11 cellular contexts compared by ENCODE assay signal in genomic region chr15:56207711-56208110, GRCh38. TPM values are rescaled to one million over a fixed set of nuclear protein-coding genes. Genes with fewer than 3 reads are reported as not detected.
DNase-seq lines count a peak whose midpoint lies in the region; ATAC-seq, FAIRE-seq and TF ChIP-seq lines count a peak whose summit lies in the region.
"Had no signal": no experiment of that assay in that cellular context is flagged by ENCODE, and none has a peak within 500 bp of the region (broad histone marks: within the 10 kb centered on the region; RNA-seq: fewer than 3 reads in every experiment).

No MANE protein-coding gene starts in this region.

- H3K9ac ChIP-seq in OCI-LY3 (ENCODE audit: low read length) = no peak overlapping the region
- no peak overlapping the region for H3K9ac ChIP-seq in HepG2 (ENCODE audit: insufficient read depth, low read depth, low read length)

- H3K36me3 Mint-ChIP-seq in CD8-positive, alpha-beta T cell = peaks cover 26% of the 10 kb centered on the region
- peaks cover 6 to 9% (median 8%) of the 10 kb centered on the region in 3 donors for H3K36me3 Mint-ChIP-seq in immature natural killer cell

- H3K27me3 Mint-ChIP-seq in CD8-positive, alpha-beta T cell (ENCODE audit: low read depth) = no peaks in the 10 kb centered on the region
- H3K27me3 Mint-ChIP-seq in immature natural killer cell (ENCODE audit: low read depth in 3 of 3) = no peaks in the 10 kb centered on the region

- CTCF ChIA-PET in CD8-positive, alpha-beta T cell (lab: Charles Lee) = interaction anchor here (2.1 kb wide), 1 partner anchor 37 kb away, joined by 7 read pairs; no protein-coding TSS in a partner anchor
- CTCF ChIA-PET in HepG2 (lab: Yijun Ruan, JAX; ENCODE audit: low intra/inter-chr PET ratio, low total read pairs) = no interaction called here

- ATAC-seq in CD8-positive, alpha-beta T cell = peak; percentile 44
- ATAC-seq in GM18909 (IDR thresholded peaks at IDR 0.05; ENCODE audit: poor library complexity, unreplicated experiment) (peak; percentile 37), GM21619 (IDR thresholded peaks at IDR 0.05; ENCODE audit: unreplicated experiment) (no peak), HepG2 (no peak)

- 90% methylated on average over 1 of the region's 1 CpG for WGBS in HepG2 (ENCODE audit: low lambda C conversion rate)

- TF ChIP-seq EP300 in HepG2 (IDR thresholded peaks at IDR 0.05; ENCODE audit: low read depth in 2 of 2, low read length in 2 of 2) (no peak), HepG2 (CRISPR knock-in tag; IDR thresholded peaks at IDR 0.05; ENCODE audit: borderline replicate concordance) (no peak)

- H3K79me2 ChIP-seq in OCI-LY3 (ENCODE audit: low read length) (peaks cover 66% of the 10 kb centered on the region), HepG2 (ENCODE audit: insufficient read depth, low read length) (peaks cover 89% of the 10 kb centered on the region)

- intact Hi-C loops in CD8-positive, alpha-beta T cell (cut with DNase I, micrococcal nuclease) = no loop called here
- intact Hi-C loops in tibial artery (cut with DNase I; ENCODE audit: low total_unique reads) (no loop called here), HepG2 (cut with micrococcal nuclease; ENCODE audit: unreplicated experiment) (no loop called here)

- H3K4me3 ChIP-seq in CD8-positive, alpha-beta T cell (ENCODE audit: low read depth, low read length) = peak overlapping the region; percentile 3
- H3K4me3 ChIP-seq in OCI-LY3 (ENCODE audit: low read length) (no peak overlapping the region), tibial artery (no peak overlapping the region), HepG2 (replicated peaks in 1 of 3; ENCODE audit: insufficient read depth in 1 of 3, low read depth in 2 of 3, low read length in 3 of 3) (no peak overlapping the region)
- H3K4me3 ChIP-seq: esophagus muscularis mucosa had no signal

- FAIRE-seq in HepG2 (lab: Jason Lieb, UNC) = no peak

- in situ Hi-C loops in HepG2 (cut with HindIII; ENCODE audit: extremely low pct_ligation_motif_present, low pct_unique_long_range_greater_than_20kb) = no loop called here

- H3K27ac Mint-ChIP-seq in CD8-positive, alpha-beta T cell = peak overlapping the region; percentile 88
- peak overlapping the region in 5 of 6 donors; percentile 7 to 61 (median 45) for H3K27ac Mint-ChIP-seq in immature natural killer cell

- H3K4me1 ChIP-seq in CD8-positive, alpha-beta T cell (ENCODE audit: insufficient read depth, low read length) = peaks cover 42% of the 10 kb centered on the region
- peaks cover 43% of the 10 kb centered on the region for H3K4me1 ChIP-seq in OCI-LY3 (ENCODE audit: low read length)
- H3K4me1 ChIP-seq in tibial artery = peaks cover 0 to 38% (median 7%) of the 10 kb centered on the region in 4 donors
- H3K4me1 ChIP-seq in HepG2 (ENCODE audit: insufficient read depth, low read length) = peaks cover 32% of the 10 kb centered on the region

- DNase-seq in CD8-positive, alpha-beta T cell = peak in 1 of 7 experiments; percentile 16
- DNase-seq in immature natural killer cell (no peak), AG08396 (ENCODE audit: low spot score) (no peak), tibial artery (no peak), HepG2 (ENCODE audit: low spot score) (no peak)
- DNase-seq: activated effector memory CD4-positive, alpha-beta T cell treated with anti-CD3 and anti-CD28 coated beads, Interleukin-2, amount 50 U/mL, for 16 hours; NCI-H446 treated with DMSO at 0.1 percent for 48 hours had no signal

- peaks cover 84% of the 10 kb centered on the region for H3K4me1 Mint-ChIP-seq in CD8-positive, alpha-beta T cell (ENCODE audit: low read depth)
- peaks cover 73 to 98% of the 10 kb centered on the region in 2 donors for H3K4me1 Mint-ChIP-seq in immature natural killer cell

- POLR2A ChIA-PET in CD8-positive, alpha-beta T cell (lab: Charles Lee) = interaction anchor here (0.6 to 1.1 kb wide), 3 partner anchors 15 to 757 kb away, joined by 3 read pairs; no protein-coding TSS in a partner anchor
- POLR2A ChIA-PET in HepG2 (lab: Yijun Ruan, JAX) = no interaction called here

- H3K4me3 Mint-ChIP-seq in CD8-positive, alpha-beta T cell = peak overlapping the region; percentile 65
- H3K4me3 Mint-ChIP-seq in immature natural killer cell = peak overlapping the region; percentile 1 to 62 (median 27)

- no peak for TF ChIP-seq RAD21 in HepG2 (CRISPR knock-in tag; IDR thresholded peaks at IDR 0.05)

- no peak overlapping the region for H3K27ac ChIP-seq in CD8-positive, alpha-beta T cell (ENCODE audit: low read depth, low read length)
- no peak overlapping the region for H3K27ac ChIP-seq in OCI-LY3 (ENCODE audit: low read length)
- no peak overlapping the region for H3K27ac ChIP-seq in tibial artery
- no peak overlapping the region for H3K27ac ChIP-seq in HepG2 (ENCODE audit: extremely low read length, insufficient read depth, low read length)
- H3K27ac ChIP-seq: esophagus muscularis mucosa had no signal

- BruUV-seq in HepG2 (replicated peaks; lab: Mats Ljungman, UMichigan) = no TSS peak

- H3K9me3 ChIP-seq in CD8-positive, alpha-beta T cell (ENCODE audit: low read length) = no peaks in the 10 kb centered on the region
- H3K9me3 ChIP-seq in OCI-LY3 (ENCODE audit: insufficient read depth, low read length) = no peaks in the 10 kb centered on the region
- no peaks in the 10 kb centered on the region for H3K9me3 ChIP-seq in tibial artery
- H3K9me3 ChIP-seq in HepG2 (ENCODE audit: low read length) = no peaks in the 10 kb centered on the region

- no peaks in the 10 kb centered on the region for H3K36me3 ChIP-seq in CD8-positive, alpha-beta T cell (ENCODE audit: insufficient read depth, low read length)
- peaks cover 12% of the 10 kb centered on the region for H3K36me3 ChIP-seq in OCI-LY3 (replicated peaks; ENCODE audit: low read depth, low read length)
- H3K36me3 ChIP-seq in tibial artery = no peaks in the 10 kb centered on the region
- peaks cover 3 to 12% of the 10 kb centered on the region in 2 experiments; a peak in 4 of 5 replicates for H3K36me3 ChIP-seq in HepG2 (replicated peaks in 1 of 2; ENCODE audit: control insufficient read depth in 1 of 2, insufficient read depth in 2 of 2, low read length in 2 of 2)
- H3K36me3 ChIP-seq: esophagus muscularis mucosa had no signal

- no peak for TF ChIP-seq CTCF in CD8-positive, alpha-beta T cell (IDR thresholded peaks at IDR 0.05)
- TF ChIP-seq CTCF in OCI-LY3 (IDR thresholded peaks at IDR 0.05; ENCODE audit: low read depth, low read length) = no peak
- TF ChIP-seq CTCF in tibial artery (IDR thresholded peaks at IDR 0.05) = no peak
- TF ChIP-seq CTCF in HepG2 (CRISPR knock-in tag; IDR thresholded peaks at IDR 0.05) = no peak

- H3K27me3 ChIP-seq in CD8-positive, alpha-beta T cell (ENCODE audit: insufficient read depth, low read length) = no peaks in the 10 kb centered on the region
- no peaks in the 10 kb centered on the region for H3K27me3 ChIP-seq in OCI-LY3 (ENCODE audit: low read depth, low read length)
- H3K27me3 ChIP-seq in tibial artery = no peaks in the 10 kb centered on the region
- H3K27me3 ChIP-seq in HepG2 (ENCODE audit: control insufficient read depth in 1 of 2, insufficient read depth in 2 of 2, low read length in 2 of 2) = no peaks in the 10 kb centered on the region
- H3K27me3 ChIP-seq: esophagus muscularis mucosa had no signal

- H3K9me3 Mint-ChIP-seq in CD8-positive, alpha-beta T cell = peaks cover 22% of the 10 kb centered on the region
- no peaks in the 10 kb centered on the region for H3K9me3 Mint-ChIP-seq in immature natural killer cell

- peaks cover 74% of the 10 kb centered on the region for H4K20me1 ChIP-seq in OCI-LY3 (ENCODE audit: insufficient read depth, low read length)
- no peaks in the 10 kb centered on the region; the same call in 1 of the 2 replicates for H4K20me1 ChIP-seq in HepG2 (ENCODE audit: insufficient read depth, low read length)

- no peak for TF ChIP-seq POLR2A in HepG2 (IDR thresholded peaks at IDR 0.05; ENCODE audit: insufficient read depth in 1 of 2, low read depth in 2 of 2, low read length in 2 of 2)

- H2AFZ ChIP-seq in OCI-LY3 (ENCODE audit: low read depth, low read length) (no peak overlapping the region), HepG2 (ENCODE audit: low read length) (no peak overlapping the region)

- H3K4me2 ChIP-seq in OCI-LY3 (ENCODE audit: low read length) = peak overlapping the region; percentile 61
- no peak overlapping the region for H3K4me2 ChIP-seq in HepG2 (ENCODE audit: low read depth, low read length)

TF ChIP-seq in HepG2, 621 proteins besides CTCF, POLR2A, EP300 and RAD21 (continues in another document):
- TF ChIP-seq TFAP4 (IDR thresholded peaks at IDR 0.05; ENCODE audit: borderline replicate concordance, low read depth) (no peak), RFX3 (CRISPR knock-in tag; IDR thresholded peaks at IDR 0.05) (no peak)

RNA-seq across cellular contexts. Expression of gene RFX7, which starts 36.0 kb away (rescaled TPM):
- 10 to 100 TPM; 21.3 to 23.1 TPM for total RNA-seq in CD8-positive, alpha-beta T cell
- polyA plus RNA-seq in immature natural killer cell (1 to 10 TPM in 2 of 3 donors, under 1 TPM in 1; 0.03 to 4.7 (median 2.4) TPM), HepG2 (2011; rRNA removed) (9.7 and 10.4 TPM in 2 replicates)
- total RNA-seq in HepG2 (2016; rRNA removed; fragmentation: Illumina TruSeq; extraction: Trizol) = 8.5 and 13.2 TPM in 2 replicates
- 0.61 and 0.71 TPM in 2 replicates for total RNA-seq in HepG2 (2016; cell fraction: cytosol; rRNA removed; fragmentation: Illumina TruSeq; extraction: Trizol; ENCODE audit: low read depth)
- 8.1 and 12.6 TPM in 2 replicates for total RNA-seq in HepG2 (2016; cell fraction: insoluble cytoplasmic fraction; rRNA removed; fragmentation: Illumina TruSeq; extraction: Trizol)
- total RNA-seq in HepG2 (2016; cell fraction: membrane; rRNA removed; fragmentation: Illumina TruSeq; extraction: Trizol) = 4.4 and 4.9 TPM in 2 replicates
- 14.1 and 17.4 TPM in 2 replicates for total RNA-seq in HepG2 (2016; cell fraction: nucleus; rRNA removed; fragmentation: Illumina TruSeq; extraction: Trizol)
- polyA plus RNA-seq in HepG2 (2011; cell fraction: cytosol; rRNA removed) = 4.1 and 5.6 TPM in 2 replicates
- polyA plus RNA-seq in HepG2 (2011; cell fraction: nucleus; rRNA removed) = 22.7 and 25.1 TPM in 2 replicates
- polyA plus RNA-seq in HepG2 (2012) = 12.4 and 13.6 TPM in 2 replicates
- 0.29 TPM in 2 replicates for polyA plus RNA-seq in HepG2 (2016; cell fraction: cytosol; fragmentation: Illumina TruSeq; extraction: Trizol; ENCODE audit: low read depth)
- 12.3 and 13.9 TPM in 2 replicates for polyA plus RNA-seq in HepG2 (2016; cell fraction: insoluble cytoplasmic fraction; fragmentation: Illumina TruSeq; extraction: Trizol; ENCODE audit: low read depth)
- polyA plus RNA-seq in HepG2 (2016; cell fraction: membrane; fragmentation: Illumina TruSeq; extraction: Trizol; ENCODE audit: low read depth) = 1.4 and 1.7 TPM in 2 replicates
- polyA plus RNA-seq in HepG2 (2016; cell fraction: nucleus; fragmentation: Illumina TruSeq; extraction: Trizol; ENCODE audit: insufficient read depth, low read depth) = 44.5 and 48.9 TPM in 2 replicates
- 19.3 and 20.3 TPM in 2 replicates for polyA minus RNA-seq in HepG2 (2011; rRNA and poly(A)+ RNA removed; ENCODE audit: low replicate concordance)
- 13.1 and 15.6 TPM in 2 replicates for polyA minus RNA-seq in HepG2 (2011; cell fraction: cytosol; rRNA and poly(A)+ RNA removed)
- polyA minus RNA-seq in HepG2 (2011; cell fraction: nucleus; rRNA and poly(A)+ RNA removed) = 22.4 and 24.4 TPM in 2 replicates

Comparison
In these comparisons a context has a peak if more than half of its experiments do, and no peak if none do; other contexts are left out.
1. ATAC-seq: peak in CD8-positive, alpha-beta T cell (single experiment) and GM18909 (single experiment); none in GM21619 (single experiment) and HepG2 (single experiment).